ENCODE assay signal across 18 cellular contexts in the genomic region with DNA sequence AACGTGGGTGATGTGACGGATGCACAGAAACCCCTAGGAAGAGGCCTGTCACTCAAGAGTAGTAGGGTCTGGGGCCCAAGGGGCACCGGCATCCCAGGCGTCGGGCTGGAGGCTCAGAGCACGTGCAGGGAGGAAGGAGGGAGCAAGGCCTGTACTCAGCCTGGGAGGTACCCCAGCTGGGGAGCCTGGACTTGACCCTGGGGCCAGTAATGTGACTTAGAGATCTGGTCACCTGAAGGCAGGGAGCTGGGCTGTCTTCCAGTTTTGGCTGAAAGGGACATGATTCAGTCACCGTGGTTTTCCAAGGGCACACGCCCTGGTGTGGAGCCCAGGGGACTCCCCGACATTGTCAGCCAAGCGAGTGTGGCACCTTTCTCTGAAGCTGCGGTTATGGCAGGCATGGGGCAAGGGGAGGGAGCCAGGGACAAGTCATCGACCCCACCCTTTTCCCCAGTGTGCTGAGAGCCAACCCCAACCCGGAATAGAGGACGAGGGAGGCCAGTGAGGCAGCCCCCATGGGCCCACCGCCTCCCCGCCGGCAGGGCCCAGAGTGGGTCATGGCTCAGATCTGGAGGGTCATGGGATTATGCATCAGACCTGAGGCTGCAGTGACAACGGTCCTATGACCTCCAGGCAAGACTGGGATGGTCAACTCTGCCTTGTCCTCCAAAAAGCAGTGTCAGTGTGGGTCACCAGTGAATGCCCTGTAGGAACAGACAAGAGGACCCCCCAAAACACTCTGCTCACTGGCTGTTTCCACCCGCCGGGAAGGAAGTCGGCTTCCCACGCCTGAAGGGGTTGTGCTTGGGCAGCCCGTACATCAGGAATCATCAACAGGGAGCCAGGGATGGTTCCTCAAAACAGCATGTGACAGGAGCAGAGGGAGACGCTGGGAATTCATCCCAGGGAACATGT. TPM values are rescaled to one million over a fixed set of nuclear protein-coding genes. Genes with fewer than 3 reads are reported as not detected.
DNase-seq lines count a peak whose midpoint lies in the region; ATAC-seq and TF ChIP-seq lines count a peak whose summit lies in the region.
"Had no signal": no experiment of that assay in that cellular context is flagged by ENCODE, and none has a peak within 500 bp of the region (broad histone marks: within the 10 kb centered on the region; RNA-seq: fewer than 3 reads in every experiment).

No MANE protein-coding gene starts in this region.

- peaks cover 49% of the 10 kb centered on the region for H3K36me3 Mint-ChIP-seq in activated CD8-positive, alpha-beta memory T cell treated with anti-CD3 and anti-CD28 coated beads, Interleukin-2, amount 10 ng/mL, durations not matched to agents 7 days and 5 days

- H3K4me1 Mint-ChIP-seq in activated CD8-positive, alpha-beta memory T cell treated with anti-CD3 and anti-CD28 coated beads, Interleukin-2, amount 10 ng/mL, durations not matched to agents 7 days and 5 days, result peaks cover 6% of the 10 kb centered on the region

- no peak for ATAC-seq in activated CD8-positive, alpha-beta memory T cell treated with anti-CD3 and anti-CD28 coated beads, Interleukin-2, amount 10 ng/mL, durations not matched to agents 7 days and 5 days
- no peak for ATAC-seq in SK-N-SH treated with all-trans-retinoic acid at 6 μM for 48 hours
- ATAC-seq: heart left ventricle, Panc1 had no signal

- H3K27me3 ChIP-seq in Peyer's patch (no peaks in the 10 kb centered on the region), spleen (replicated peaks in 1 of 7) (no peaks in the 10 kb centered on the region)
- H3K27me3 ChIP-seq: BLaER1, heart left ventricle, MG63 had no signal

- no peak for TF ChIP-seq POLR2A in Peyer's patch (IDR thresholded peaks at IDR 0.05)
- no peak for TF ChIP-seq POLR2A in spleen (IDR thresholded peaks at IDR 0.05)

- peak; percentile 37 for DNase-seq in activated CD8-positive, alpha-beta memory T cell treated with anti-CD3 and anti-CD28 coated beads, Interleukin-2, amount 50 U/mL, for 48 hours
- DNase-seq in activated CD8-positive, alpha-beta memory T cell treated with anti-CD3 and anti-CD28 coated beads, Interleukin-2, amount 10 ng/mL, durations not matched to agents 7 days and 5 days, result no peak
- peak in 2 of 3 donors; percentile 32 to 39 for DNase-seq in Peyer's patch
- DNase-seq in islet precursor cell, result peak; percentile 51
- peak; percentile 56 for DNase-seq in spleen
- DNase-seq in SHP77 treated with DMSO at 0.1 percent for 48 hours (lab: John Stamatoyannopoulos, UW), result no peak
- DNase-seq in NCI-H1436 treated with DMSO at 0.1 percent for 48 hours (lab: John Stamatoyannopoulos, UW), result no peak
- DNase-seq: activated CD4-positive, alpha-beta T cell treated with anti-CD3 and anti-CD28 coated beads, Interleukin-2, amount 10 ng/mL, durations not matched to agents 7 days and 5 days; activated naive CD4-positive, alpha-beta T cell treated with anti-CD3 and anti-CD28 coated beads, Interleukin-2, amount 50 U/mL, for 16 hours; MG63; NCI-H1694; NCI-H82 had no signal

- H3K4me3 Mint-ChIP-seq in activated CD8-positive, alpha-beta memory T cell treated with anti-CD3 and anti-CD28 coated beads, Interleukin-2, amount 10 ng/mL, durations not matched to agents 7 days and 5 days, result no peak overlapping the region
- H3K4me3 Mint-ChIP-seq: activated CD4-positive, alpha-beta T cell treated with anti-CD3 and anti-CD28 coated beads, Interleukin-2, amount 10 ng/mL, durations not matched to agents 7 days and 5 days; stimulated activated naive CD8-positive, alpha-beta T cell treated with anti-CD3 and anti-CD28 coated beads, Interleukin-15, Interleukin-2, amounts not matched to agents 100 ng/mL and 50 ng/mL, for 24 hours had no signal

- H3K4me1 ChIP-seq in Peyer's patch (no peaks in the 10 kb centered on the region), spleen (peaks cover 0 to 10% (median 3%) of the 10 kb centered on the region in 6 donors)
- H3K4me1 ChIP-seq: parathyroid adenoma had no signal

- H3K27ac Mint-ChIP-seq in activated CD8-positive, alpha-beta memory T cell treated with anti-CD3 and anti-CD28 coated beads, Interleukin-2, amount 10 ng/mL, durations not matched to agents 7 days and 5 days, result no peak overlapping the region
- H3K27ac Mint-ChIP-seq: activated CD4-positive, alpha-beta T cell treated with anti-CD3 and anti-CD28 coated beads, Interleukin-2, amount 10 ng/mL, durations not matched to agents 7 days and 5 days; stimulated activated naive CD8-positive, alpha-beta T cell treated with anti-CD3 and anti-CD28 coated beads, Interleukin-15, Interleukin-2, amounts not matched to agents 100 ng/mL and 50 ng/mL, for 24 hours had no signal

- H3K27ac ChIP-seq in Peyer's patch, result no peak overlapping the region
- no peak overlapping the region for H3K27ac ChIP-seq in spleen
- H3K27ac ChIP-seq: BLaER1, heart left ventricle, parathyroid adenoma had no signal

- WGBS in spleen, 5 donors, result 80 to 90% (median 87%) methylated on average over 24 of the region's 24 CpGs

- CTCF ChIA-PET in activated CD8-positive, alpha-beta memory T cell treated with anti-CD3 and anti-CD28 coated beads, Interleukin-2, amount 10 ng/mL, durations not matched to agents 7 days and 5 days (lab: Charles Lee), result interaction anchor here (1.5 kb wide), 1 partner anchor 276 kb away, joined by 4 read pairs; no protein-coding TSS in a partner anchor

- H3K4me3 ChIP-seq in Peyer's patch (no peak overlapping the region), spleen (no peak overlapping the region)
- H3K4me3 ChIP-seq: BLaER1, MG63 had no signal

- H3K9me3 Mint-ChIP-seq in activated CD8-positive, alpha-beta memory T cell treated with anti-CD3 and anti-CD28 coated beads, Interleukin-2, amount 10 ng/mL, durations not matched to agents 7 days and 5 days (ENCODE audit: low read depth), result peaks cover 8% of the 10 kb centered on the region

- H3K9me3 ChIP-seq in Peyer's patch (peaks cover 0 to 5% (median under 1%) of the 10 kb centered on the region in 4 donors), spleen (peaks cover under 1 to 17% (median 13%) of the 10 kb centered on the region in 8 donors)
- H3K9me3 ChIP-seq: MG63 had no signal

- H3K36me3 ChIP-seq in Peyer's patch (peaks cover 0 to 59% (median 0%) of the 10 kb centered on the region in 3 donors), spleen (peaks cover 0 to 77% (median 8%) of the 10 kb centered on the region in 6 donors)

- intact Hi-C loops in spleen (cut with DNase I; ENCODE audit: low total_unique reads), result no loop called here

- H3K27me3 Mint-ChIP-seq in activated CD8-positive, alpha-beta memory T cell treated with anti-CD3 and anti-CD28 coated beads, Interleukin-2, amount 10 ng/mL, durations not matched to agents 7 days and 5 days, result no peaks in the 10 kb centered on the region
- H3K27me3 Mint-ChIP-seq: activated CD4-positive, alpha-beta T cell treated with anti-CD3 and anti-CD28 coated beads, Interleukin-2, amount 10 ng/mL, durations not matched to agents 7 days and 5 days; stimulated activated naive CD8-positive, alpha-beta T cell treated with anti-CD3 and anti-CD28 coated beads, Interleukin-15, Interleukin-2, amounts not matched to agents 100 ng/mL and 50 ng/mL, for 24 hours had no signal

- no peak for TF ChIP-seq CTCF in Peyer's patch (IDR thresholded peaks at IDR 0.05)
- TF ChIP-seq CTCF in spleen (IDR thresholded peaks at IDR 0.05 in 8 of 11, conservative IDR thresholded peaks at IDR 0.05 in 3 of 11), result no peak

TF ChIP-seq in SK-N-SH treated with all-trans-retinoic acid at 6 μM for 48 hours, 23 proteins besides CTCF, POLR2A, EP300 and RAD21 (continues in another document):
- TF ChIP-seq, protein P1, sequence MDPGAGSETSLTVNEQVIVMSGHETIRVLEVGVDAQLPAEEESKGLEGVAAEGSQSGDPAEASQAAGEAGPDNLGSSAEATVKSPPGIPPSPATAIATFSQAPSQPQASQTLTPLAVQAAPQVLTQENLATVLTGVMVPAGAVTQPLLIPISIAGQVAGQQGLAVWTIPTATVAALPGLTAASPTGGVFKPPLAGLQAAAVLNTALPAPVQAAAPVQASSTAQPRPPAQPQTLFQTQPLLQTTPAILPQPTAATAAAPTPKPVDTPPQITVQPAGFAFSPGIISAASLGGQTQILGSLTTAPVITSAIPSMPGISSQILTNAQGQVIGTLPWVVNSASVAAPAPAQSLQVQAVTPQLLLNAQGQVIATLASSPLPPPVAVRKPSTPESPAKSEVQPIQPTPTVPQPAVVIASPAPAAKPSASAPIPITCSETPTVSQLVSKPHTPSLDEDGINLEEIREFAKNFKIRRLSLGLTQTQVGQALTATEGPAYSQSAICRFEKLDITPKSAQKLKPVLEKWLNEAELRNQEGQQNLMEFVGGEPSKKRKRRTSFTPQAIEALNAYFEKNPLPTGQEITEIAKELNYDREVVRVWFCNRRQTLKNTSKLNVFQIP (CRISPR knock-in tag; IDR thresholded peaks at IDR 0.05; ENCODE audit: borderline replicate concordance, low read depth), result no peak
- TF ChIP-seq TOX (CRISPR knock-in tag; IDR thresholded peaks at IDR 0.05; ENCODE audit: borderline replicate concordance) (no peak), PPARA (CRISPR knock-in tag; IDR thresholded peaks at IDR 0.05; ENCODE audit: borderline replicate concordance) (no peak), RARB (CRISPR knock-in tag; IDR thresholded peaks at IDR 0.05) (no peak), ZNF565 (CRISPR knock-in tag; conservative IDR thresholded peaks at IDR 0.05; ENCODE audit: low read depth) (no peak), OSR1 (CRISPR knock-in tag; IDR thresholded peaks at IDR 0.05) (no peak), ISL1 (CRISPR knock-in tag; IDR thresholded peaks at IDR 0.05) (no peak), CSDC2 (CRISPR knock-in tag; IDR thresholded peaks at IDR 0.05) (no peak), ZFP3 (CRISPR knock-in tag; IDR thresholded peaks at IDR 0.05) (no peak), GLIS3 (CRISPR knock-in tag; IDR thresholded peaks at IDR 0.05) (no peak), ZNF70 (CRISPR knock-in tag; IDR thresholded peaks at IDR 0.05) (no peak)

RNA-seq across cellular contexts. Expression of gene MEAK7, which starts 41.9 kb away (rescaled TPM):
- total RNA-seq in activated CD8-positive, alpha-beta memory T cell treated with anti-CD3 and anti-CD28 coated beads, Interleukin-2, amount 10 ng/mL, durations not matched to agents 7 days and 5 days, result 10 to 100 TPM; 37.9 to 73.9 TPM
- total RNA-seq in Peyer's patch (10 to 100 TPM in 3 of 4 donors, 1 to 10 TPM in 1; 7.4 to 54.3 (median 47.0) TPM), spleen (10 to 100 TPM in 5 of 7 donors, 1 to 10 TPM in 2; 9.4 to 14.9 (median 11.1) TPM)
- polyA plus RNA-seq in spleen, result 1 to 10 TPM; 1.5 to 2.7 (median 1.5) TPM

Comparison
In these comparisons a context has a peak if more than half of its experiments do, and no peak if none do; other contexts are left out.
1. DNase-seq: peak in activated CD8-positive, alpha-beta memory T cell treated with anti-CD3 and anti-CD28 coated beads, Interleukin-2, amount 50 U/mL, for 48 hours (single experiment), Peyer's patch (2 of 3), islet precursor cell (single experiment) and spleen (single experiment); none in activated CD8-positive, alpha-beta memory T cell treated with anti-CD3 and anti-CD28 coated beads, Interleukin-2, amount 10 ng/mL, durations not matched to agents 7 days and 5 days (single experiment), SHP77 treated with DMSO at 0.1 percent for 48 hours (single experiment) and NCI-H1436 treated with DMSO at 0.1 percent for 48 hours (single experiment).